Comparison of ENCODE assay signal across 28 cellular contexts in the genomic region with DNA sequence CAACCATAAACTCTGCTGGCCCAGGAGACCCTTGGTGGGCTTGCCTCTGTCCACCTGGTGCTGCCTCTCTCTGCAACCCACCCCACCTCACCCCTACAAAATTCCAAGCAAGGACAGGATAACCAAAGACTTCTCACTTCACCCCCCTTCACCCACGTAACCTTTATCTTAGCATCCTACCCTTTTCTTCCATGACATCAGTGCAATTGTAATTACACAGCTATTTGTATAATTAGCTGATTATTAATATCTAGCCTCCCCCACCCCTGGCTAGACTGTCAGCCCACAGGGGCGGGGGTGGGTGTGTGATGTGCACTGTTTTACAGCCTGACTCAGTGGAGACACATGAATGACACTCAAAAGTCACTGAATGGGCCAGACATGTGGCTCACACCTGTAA.
"Had no signal": no experiment of that assay in that cellular context is flagged by ENCODE, and none has a peak within 500 bp of the region (broad histone marks: within the 10 kb centered on the region; RNA-seq: fewer than 3 reads in every experiment).

No MANE protein-coding gene starts in this region.

- DNase-seq: colonic mucosa; cortex of kidney; dermis blood vessel endothelial cell; dorsolateral prefrontal cortex; effector CD4-positive, alpha-beta T cell; effector CD8-positive, alpha-beta T cell; effector memory CD4-positive, alpha-beta T cell; effector memory CD8-positive, alpha-beta T cell; endodermal cell; erythroblast; esophagus squamous epithelium; foreskin fibroblast; foreskin keratinocyte; foreskin melanocyte; gastrocnemius medialis; glutamatergic neuron; heart left ventricle; heart right ventricle had no signal

- H3K4me3 Mint-ChIP-seq: dendritic cell treated with granulocyte-macrophage colony-stimulating factor and Interleukin-4, amounts not matched to agents 40 ng/mL and 50 ng/mL, for 4 days; effector memory CD8-positive, alpha-beta T cell; endodermal cell had no signal

- ATAC-seq: effector memory CD8-positive, alpha-beta T cell; esophagus mucosa; foreskin keratinocyte; gastrocnemius medialis; gastroesophageal sphincter; heart left ventricle; heart right ventricle had no signal

- H3K27ac ChIP-seq: colonic mucosa, coronary artery, dorsolateral prefrontal cortex, epithelial cell of prostate, esophagus muscularis mucosa, esophagus squamous epithelium, foreskin keratinocyte, gastrocnemius medialis, gastroesophageal sphincter, heart left ventricle, heart right ventricle had no signal

- H3K27ac Mint-ChIP-seq: dendritic cell treated with granulocyte-macrophage colony-stimulating factor and Interleukin-4, amounts not matched to agents 40 ng/mL and 50 ng/mL, for 4 days; endodermal cell had no signal

- H3K27me3 ChIP-seq: colonic mucosa, dorsolateral prefrontal cortex, esophagus muscularis mucosa, esophagus squamous epithelium, foreskin keratinocyte, gastrocnemius medialis, gastroesophageal sphincter, heart left ventricle, heart right ventricle had no signal

- H3K9me3 ChIP-seq: colonic mucosa, esophagus muscularis mucosa, esophagus squamous epithelium, gastrocnemius medialis, gastroesophageal sphincter, heart left ventricle, heart right ventricle had no signal

- H3K4me1 ChIP-seq: colonic mucosa, foreskin keratinocyte, heart left ventricle had no signal

- H3K4me3 ChIP-seq: colonic mucosa, coronary artery, dorsolateral prefrontal cortex, esophagus muscularis mucosa, esophagus squamous epithelium, gastrocnemius medialis, gastroesophageal sphincter, heart left ventricle, heart right ventricle had no signal

- H3K36me3 ChIP-seq: colonic mucosa had no signal

- FAIRE-seq: colon, endometrium, endothelial cell of umbilical vein, frontal cortex had no signal
